25 cellular contexts compared by ENCODE assay signal in genomic region chr17:12596961-12597360, GRCh38.
"Had no signal": no experiment of that assay in that cellular context is flagged by ENCODE, and none has a peak within 500 bp of the region (broad histone marks: within the 10 kb centered on the region; RNA-seq: fewer than 3 reads in every experiment).

No MANE protein-coding gene starts in this region.

- H3K36me3 ChIP-seq: colonic mucosa, esophagus muscularis mucosa, esophagus squamous epithelium, gastrocnemius medialis, gastroesophageal sphincter, heart left ventricle, heart right ventricle had no signal

- H3K27ac Mint-ChIP-seq: dendritic cell treated with granulocyte-macrophage colony-stimulating factor and Interleukin-4, amounts not matched to agents 40 ng/mL and 50 ng/mL, for 4 days; effector memory CD8-positive, alpha-beta T cell; endodermal cell had no signal

- H3K4me1 ChIP-seq: colonic mucosa, esophagus muscularis mucosa, esophagus squamous epithelium, gastrocnemius medialis, gastroesophageal sphincter, heart left ventricle, heart right ventricle had no signal

- H3K4me1 Mint-ChIP-seq: endodermal cell had no signal

- H3K27me3 ChIP-seq: colonic mucosa, esophagus muscularis mucosa, esophagus squamous epithelium, foreskin keratinocyte, gastrocnemius medialis, gastroesophageal sphincter, heart left ventricle, heart right ventricle had no signal

- H3K9me3 ChIP-seq: colonic mucosa, esophagus muscularis mucosa, esophagus squamous epithelium, gastrocnemius medialis, gastroesophageal sphincter, heart left ventricle, heart right ventricle had no signal

- H3K9me3 Mint-ChIP-seq: dendritic cell treated with granulocyte-macrophage colony-stimulating factor and Interleukin-4, amounts not matched to agents 40 ng/mL and 50 ng/mL, for 4 days; effector memory CD8-positive, alpha-beta T cell; endodermal cell had no signal

- DNase-seq: colonic mucosa; cortex of kidney; dermis blood vessel endothelial cell; dorsolateral prefrontal cortex; effector CD4-positive, alpha-beta T cell; effector CD8-positive, alpha-beta T cell; effector memory CD4-positive, alpha-beta T cell; effector memory CD8-positive, alpha-beta T cell; endodermal cell; erythroblast; esophagus squamous epithelium; foreskin fibroblast; foreskin keratinocyte; foreskin melanocyte; gastrocnemius medialis; glutamatergic neuron; head of caudate nucleus; heart left ventricle; heart right ventricle had no signal

- H3K27ac ChIP-seq: colonic mucosa, coronary artery, dorsolateral prefrontal cortex, epithelial cell of prostate, esophagus muscularis mucosa, esophagus squamous epithelium, foreskin keratinocyte, gastrocnemius medialis, gastroesophageal sphincter, heart left ventricle, heart right ventricle had no signal

- H3K4me3 Mint-ChIP-seq: dendritic cell treated with granulocyte-macrophage colony-stimulating factor and Interleukin-4, amounts not matched to agents 40 ng/mL and 50 ng/mL, for 4 days; effector memory CD8-positive, alpha-beta T cell; endodermal cell had no signal

- H3K27me3 Mint-ChIP-seq: dendritic cell treated with granulocyte-macrophage colony-stimulating factor and Interleukin-4, amounts not matched to agents 40 ng/mL and 50 ng/mL, for 4 days; effector memory CD8-positive, alpha-beta T cell had no signal

- H3K4me3 ChIP-seq: colonic mucosa, coronary artery, dorsolateral prefrontal cortex, esophagus muscularis mucosa, esophagus squamous epithelium, gastrocnemius medialis, gastroesophageal sphincter, heart left ventricle, heart right ventricle had no signal

- ATAC-seq: effector memory CD8-positive, alpha-beta T cell; esophagus mucosa; foreskin keratinocyte; gastrocnemius medialis; gastroesophageal sphincter; heart left ventricle; heart right ventricle had no signal
